Comparison of ENCODE assay signal across 8 cellular contexts in genomic region chr7:99325597-99326407, GRCh38. TPM values are rescaled to one million over a fixed set of nuclear protein-coding genes. Genes with fewer than 3 reads are reported as not detected.
A peak's percentile ranks its signal among the peaks of the same experiment; 100 is the strongest.
DNase-seq lines count a peak whose midpoint lies in the region; ATAC-seq, FAIRE-seq and TF ChIP-seq lines count a peak whose summit lies in the region.

Gene ARPC1A (plus strand): TSS chr7:99325898. CDS start chr7:99333354, 7,456 bp downstream.

- peak; percentile 95 for ATAC-seq in DND-41 (ENCODE audit: insufficient read depth, low read depth)
- ATAC-seq in GM21825 (IDR thresholded peaks at IDR 0.05; ENCODE audit: unreplicated experiment) = peak; percentile 86
- ATAC-seq in activated T-cell treated with anti-CD3 and anti-CD28 coated beads, Interleukin-2, amount 50 U/mL, for 72 hours (replicated peaks in 1 of 2) = peak; percentile 88 to 93

- H3K27me3 ChIP-seq in DND-41 (ENCODE audit: insufficient read depth, low read length, poor library complexity) = no peaks in the 10 kb centered on the region
- H3K27me3 ChIP-seq in Karpas-422 (ENCODE audit: low read length) = no peaks in the 10 kb centered on the region
- no peaks in the 10 kb centered on the region for H3K27me3 ChIP-seq in esophagus squamous epithelium

- H3K9me2 ChIP-seq in Karpas-422 (replicated peaks; ENCODE audit: insufficient read depth, low read length) = no peaks in the 10 kb centered on the region

- H3K36me3 ChIP-seq in DND-41 (ENCODE audit: insufficient read depth, low read length) (peaks cover 12% of the 10 kb centered on the region), Karpas-422 (ENCODE audit: insufficient read depth, low read length) (no peaks in the 10 kb centered on the region), esophagus squamous epithelium (no peaks in the 10 kb centered on the region)

- peaks cover 41% of the 10 kb centered on the region for H3K4me1 Mint-ChIP-seq in activated T-cell treated with anti-CD3 and anti-CD28 coated beads, Interleukin-2, amount 50 U/mL, for 72 hours (ENCODE audit: low read depth)

- TF ChIP-seq POLR2A in esophagus squamous epithelium (IDR thresholded peaks at IDR 0.05) = peak in 3 of 4 donors; percentile 62 to 89 (median 82)

- no peak for TF ChIP-seq CTCF in DND-41 (IDR thresholded peaks at IDR 0.05; ENCODE audit: borderline replicate concordance, extremely low read depth, low read length, poor library complexity, severe bottlenecking)
- TF ChIP-seq CTCF in esophagus squamous epithelium (IDR thresholded peaks at IDR 0.05) = peak in 3 of 6 experiments; percentile 15 to 48 (median 40)

- DNase-seq in DND-41 = peak; percentile 92
- peak; percentile 97 for DNase-seq in Karpas-422
- DNase-seq in RCC 7860 (ENCODE audit: low spot score) = peak; percentile 89
- peak; percentile 92 to 95 for DNase-seq in activated T-cell treated with anti-CD3 and anti-CD28 coated beads, Interleukin-2, amount 50 U/mL, for 72 hours
- peak; percentile 21 for DNase-seq in esophagus squamous epithelium (lab: John Stamatoyannopoulos, UW)
- peak; percentile 95 for DNase-seq in myocyte (ENCODE audit: low read depth)
- peak; percentile 72 to 88 for DNase-seq in stimulated activated CD8-positive, alpha-beta memory T cell treated with anti-CD3 and anti-CD28 coated beads, Interleukin-7, amount 100 ng/mL, for 4 hours (ENCODE audit: low read depth in 2 of 2)

- FAIRE-seq in RCC 7860 (lab: Jason Lieb, UNC) = no peak

- H3K79me2 ChIP-seq in DND-41 (ENCODE audit: insufficient read depth, low read length) = peaks cover 59% of the 10 kb centered on the region
- H3K79me2 ChIP-seq in Karpas-422 (ENCODE audit: low read length) = peaks cover 57% of the 10 kb centered on the region

- H3K4me2 ChIP-seq in DND-41 (ENCODE audit: insufficient read depth, low read length) (peak within 1 kb of the TSS; percentile 87), Karpas-422 (ENCODE audit: low read depth, low read length, poor library complexity, severe bottlenecking) (peak within 1 kb of the TSS; percentile 92)

- H3K9me3 ChIP-seq in DND-41 (ENCODE audit: insufficient read depth, low read length, severe bottlenecking) (no peaks in the 10 kb centered on the region), Karpas-422 (ENCODE audit: low read length) (no peaks in the 10 kb centered on the region), esophagus squamous epithelium (no peaks in the 10 kb centered on the region)

- H3K27ac ChIP-seq in DND-41 (ENCODE audit: low read length) = peak within 1 kb of the TSS; percentile 97
- peak within 1 kb of the TSS; percentile 62 for H3K27ac ChIP-seq in Karpas-422 (ENCODE audit: low read length)
- peak within 1 kb of the TSS; percentile 93 to 98 (median 96) for H3K27ac ChIP-seq in esophagus squamous epithelium

- H2AFZ ChIP-seq in DND-41 (ENCODE audit: low read depth, low read length) (peak within 1 kb of the TSS; percentile 99), Karpas-422 (ENCODE audit: low read length) (peak within 1 kb of the TSS; percentile 59; the same call in 1 of the 2 replicates)

- no peaks in the 10 kb centered on the region for H3K27me3 Mint-ChIP-seq in activated T-cell treated with anti-CD3 and anti-CD28 coated beads, Interleukin-2, amount 50 U/mL, for 72 hours (ENCODE audit: low read depth)

- H4K20me1 ChIP-seq in DND-41 (ENCODE audit: insufficient read depth, low read length) (peaks cover 37% of the 10 kb centered on the region), Karpas-422 (ENCODE audit: insufficient read depth, low read depth, low read length) (peaks cover 10% of the 10 kb centered on the region; the same call in 1 of the 2 replicates)

- intact Hi-C loops in esophagus squamous epithelium (cut with DNase I) = no loop called here

- peak within 1 kb of the TSS; percentile 95 for H3K9ac ChIP-seq in DND-41 (ENCODE audit: low read depth, low read length)
- H3K9ac ChIP-seq in Karpas-422 (ENCODE audit: low read length) = peak within 1 kb of the TSS; percentile 93

- H3K4me1 ChIP-seq in DND-41 (ENCODE audit: insufficient read depth, low read length) = peaks cover 45% of the 10 kb centered on the region
- H3K4me1 ChIP-seq in Karpas-422 (ENCODE audit: low read length) = peaks cover 40% of the 10 kb centered on the region
- peaks cover 25 to 55% (median 32%) of the 10 kb centered on the region in 3 donors for H3K4me1 ChIP-seq in esophagus squamous epithelium

- peaks cover 4 to 11% of the 10 kb centered on the region in 2 donors for H3K36me3 Mint-ChIP-seq in activated T-cell treated with anti-CD3 and anti-CD28 coated beads, Interleukin-2, amount 50 U/mL, for 72 hours (ENCODE audit: insufficient read depth in 2 of 2)

- 0 to 2% methylated on average over 7 to 29 of the region's 82 CpGs for WGBS in esophagus squamous epithelium, 2 donors

- H3K4me3 Mint-ChIP-seq in activated T-cell treated with anti-CD3 and anti-CD28 coated beads, Interleukin-2, amount 50 U/mL, for 72 hours = peak within 1 kb of the TSS; percentile 89 to 95

- H3K4me3 ChIP-seq in DND-41 (ENCODE audit: low read depth in 1 of 2, low read length in 2 of 2) (peak within 1 kb of the TSS; percentile 65 to 97), Karpas-422 (ENCODE audit: low read length) (peak within 1 kb of the TSS; percentile 89), esophagus squamous epithelium (peak within 1 kb of the TSS; percentile 91 to 100 (median 97))

- peak within 1 kb of the TSS; percentile 95 for H3K27ac Mint-ChIP-seq in activated T-cell treated with anti-CD3 and anti-CD28 coated beads, Interleukin-2, amount 50 U/mL, for 72 hours

- no peaks in the 10 kb centered on the region for H3K9me3 Mint-ChIP-seq in activated T-cell treated with anti-CD3 and anti-CD28 coated beads, Interleukin-2, amount 50 U/mL, for 72 hours

RNA-seq across cellular contexts. Expression of gene ARPC1A, which starts in this region (rescaled TPM):
- total RNA-seq in Karpas-422 (2014; rRNA removed; shearing (Covaris generic); ENCODE audit: low replicate concordance) = 36.8 and 39.4 TPM in 2 replicates
- 10 to 100 TPM; 62.3 to 69.8 TPM for total RNA-seq in activated T-cell treated with anti-CD3 and anti-CD28 coated beads, Interleukin-2, amount 50 U/mL, for 72 hours
- total RNA-seq in esophagus squamous epithelium (100 to 1,000 TPM; 114 to 155 (median 154) TPM), myocyte (89.4 and 116 TPM in 2 replicates)
- 138 TPM for polyA plus RNA-seq in myocyte (2012)

Comparison
In these comparisons a context has a peak if more than half of its experiments do, and no peak if none do; other contexts are left out.
1. Peak in every context shown above with its lines: DNase-seq, ATAC-seq, H3K4me3 ChIP-seq and H3K27ac ChIP-seq.
2. DNase-seq: peak in every context shown above with its lines; median percentile 97 in Karpas-422; 95 in myocyte; 94 in activated T-cell treated with anti-CD3 and anti-CD28 coated beads, Interleukin-2, amount 50 U/mL, for 72 hours; 92 in DND-41; 89 in RCC 7860; 80 in stimulated activated CD8-positive, alpha-beta memory T cell treated with anti-CD3 and anti-CD28 coated beads, Interleukin-7, amount 100 ng/mL, for 4 hours; 21 in esophagus squamous epithelium.